ENCODE assay signal across 28 cellular contexts in the genomic region with DNA sequence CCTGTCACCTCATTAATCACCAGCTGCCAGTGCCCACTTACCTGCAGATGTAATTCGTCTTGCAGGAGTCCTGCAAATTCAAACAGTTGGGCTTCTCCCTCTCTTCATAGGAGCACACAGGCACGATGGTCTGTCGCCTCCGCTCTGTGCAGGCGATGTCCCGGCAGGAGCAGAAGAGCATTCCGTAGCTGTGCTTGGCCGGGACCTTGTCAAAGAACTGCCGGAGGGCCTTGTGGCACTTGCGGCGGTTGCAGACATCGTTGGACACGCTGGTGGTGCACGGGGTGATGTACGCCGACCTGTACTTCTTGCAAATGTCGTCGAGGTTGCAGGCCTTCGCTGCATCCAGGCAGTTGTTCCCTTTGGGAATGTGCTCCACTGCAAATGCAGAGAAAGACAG.
"Had no signal": no experiment of that assay in that cellular context is flagged by ENCODE, and none has a peak within 500 bp of the region (broad histone marks: within the 10 kb centered on the region; RNA-seq: fewer than 3 reads in every experiment).

No MANE protein-coding gene starts in this region.

- ATAC-seq: activated CD8-positive, alpha-beta T cell treated with anti-CD3 and anti-CD28 coated beads for 36 hours; activated T-cell treated with anti-CD3 and anti-CD28 coated beads, Interleukin-2, amount 50 U/mL, for 4 hours; activated T-helper 17 cell treated with anti-CD3 and anti-CD28 coated beads, Interleukin-2, amount 50 U/mL, for 72 hours; esophagus mucosa; foreskin keratinocyte; gastrocnemius medialis; heart left ventricle had no signal

- H3K27ac ChIP-seq: brain microvascular endothelial cell, coronary artery, dorsolateral prefrontal cortex, foreskin keratinocyte, gastrocnemius medialis, heart left ventricle had no signal

- H3K27me3 Mint-ChIP-seq: activated CD4-positive, alpha-beta T cell treated with anti-CD3 and anti-CD28 coated beads, Interleukin-2, amount 10 ng/mL, durations not matched to agents 7 days and 5 days; central memory CD8-positive, alpha-beta T cell; dendritic cell treated with granulocyte-macrophage colony-stimulating factor and Interleukin-4, amounts not matched to agents 40 ng/mL and 50 ng/mL, for 4 days had no signal

- H3K4me1 Mint-ChIP-seq: activated CD4-positive, alpha-beta T cell treated with anti-CD3 and anti-CD28 coated beads, Interleukin-2, amount 10 ng/mL, durations not matched to agents 7 days and 5 days; activated T-helper 17 cell treated with anti-CD3 and anti-CD28 coated beads, Interleukin-2, amount 50 U/mL, for 72 hours; central memory CD8-positive, alpha-beta T cell; endodermal cell had no signal

- H3K4me3 Mint-ChIP-seq: activated CD4-positive, alpha-beta T cell treated with anti-CD3 and anti-CD28 coated beads, Interleukin-2, amount 10 ng/mL, durations not matched to agents 7 days and 5 days; activated CD8-positive, alpha-beta T cell treated with anti-CD3 and anti-CD28 coated beads for 36 hours; activated naive CD8-positive, alpha-beta T cell; activated T-cell treated with anti-CD3 and anti-CD28 coated beads, Interleukin-2, amount 50 U/mL, for 4 hours; activated T-helper 17 cell treated with anti-CD3 and anti-CD28 coated beads, Interleukin-2, amount 50 U/mL, for 72 hours; central memory CD8-positive, alpha-beta T cell; dendritic cell treated with granulocyte-macrophage colony-stimulating factor and Interleukin-4, amounts not matched to agents 40 ng/mL and 50 ng/mL, for 4 days; endodermal cell had no signal

- H3K36me3 Mint-ChIP-seq: activated naive CD8-positive, alpha-beta T cell had no signal

- H3K4me3 ChIP-seq: coronary artery, dorsolateral prefrontal cortex, gastrocnemius medialis, heart left ventricle had no signal

- H3K27me3 ChIP-seq: brain microvascular endothelial cell, foreskin keratinocyte, gastrocnemius medialis, heart left ventricle had no signal

- H3K27ac Mint-ChIP-seq: activated CD8-positive, alpha-beta T cell treated with anti-CD3 and anti-CD28 coated beads for 36 hours; activated naive CD8-positive, alpha-beta T cell; activated T-helper 17 cell treated with anti-CD3 and anti-CD28 coated beads, Interleukin-2, amount 50 U/mL, for 72 hours; dendritic cell treated with granulocyte-macrophage colony-stimulating factor and Interleukin-4, amounts not matched to agents 40 ng/mL and 50 ng/mL, for 4 days; endodermal cell had no signal

- H3K36me3 ChIP-seq: brain microvascular endothelial cell, gastrocnemius medialis, heart left ventricle had no signal

- DNase-seq: activated CD4-positive, alpha-beta T cell treated with anti-CD3 and anti-CD28 coated beads for 1 hour; activated CD4-positive, alpha-beta T cell treated with anti-CD3 and anti-CD28 coated beads for 4 hours; activated CD4-positive, alpha-beta T cell treated with anti-CD3 and anti-CD28 coated beads, Interleukin-2, amount 10 ng/mL, durations not matched to agents 7 days and 5 days; activated CD4-positive, alpha-beta T cell treated with anti-CD3 and anti-CD28 coated beads, Interleukin-2, amount 50 U/mL, for 48 hours; activated CD8-positive, alpha-beta memory T cell treated with anti-CD3 and anti-CD28 coated beads for 24 hours; activated CD8-positive, alpha-beta T cell treated with anti-CD3 and anti-CD28 coated beads for 36 hours; activated effector memory CD4-positive, alpha-beta T cell treated with Interleukin-2 at 50 U/mL for 16 hours; activated gamma-delta T cell treated with Interleukin-2 at 50 U/mL for 16 hours; activated naive CD4-positive, alpha-beta T cell treated with anti-CD3 and anti-CD28 coated beads, Interleukin-2, amount 50 U/mL, for 16 hours; activated naive CD4-positive, alpha-beta T cell treated with Interleukin-2 at 50 U/mL for 16 hours; activated T-cell treated with anti-CD3 and anti-CD28 coated beads, Interleukin-2, amount 50 U/mL, for 4 hours; amniotic stem cell; anterior cingulate cortex; brain microvascular endothelial cell; dorsolateral prefrontal cortex; effector memory CD4-positive, alpha-beta T cell; foreskin keratinocyte; gastrocnemius medialis; glutamatergic neuron; heart left ventricle; T-helper 2 cell had no signal

- H3K9me3 Mint-ChIP-seq: activated CD4-positive, alpha-beta T cell treated with anti-CD3 and anti-CD28 coated beads, Interleukin-2, amount 10 ng/mL, durations not matched to agents 7 days and 5 days; activated T-cell treated with anti-CD3 and anti-CD28 coated beads, Interleukin-2, amount 50 U/mL, for 4 hours; activated T-helper 17 cell treated with anti-CD3 and anti-CD28 coated beads, Interleukin-2, amount 50 U/mL, for 72 hours; dendritic cell treated with granulocyte-macrophage colony-stimulating factor and Interleukin-4, amounts not matched to agents 40 ng/mL and 50 ng/mL, for 4 days; endodermal cell had no signal
